ENCODE assay signal across 2 cellular contexts in the genomic region with DNA sequence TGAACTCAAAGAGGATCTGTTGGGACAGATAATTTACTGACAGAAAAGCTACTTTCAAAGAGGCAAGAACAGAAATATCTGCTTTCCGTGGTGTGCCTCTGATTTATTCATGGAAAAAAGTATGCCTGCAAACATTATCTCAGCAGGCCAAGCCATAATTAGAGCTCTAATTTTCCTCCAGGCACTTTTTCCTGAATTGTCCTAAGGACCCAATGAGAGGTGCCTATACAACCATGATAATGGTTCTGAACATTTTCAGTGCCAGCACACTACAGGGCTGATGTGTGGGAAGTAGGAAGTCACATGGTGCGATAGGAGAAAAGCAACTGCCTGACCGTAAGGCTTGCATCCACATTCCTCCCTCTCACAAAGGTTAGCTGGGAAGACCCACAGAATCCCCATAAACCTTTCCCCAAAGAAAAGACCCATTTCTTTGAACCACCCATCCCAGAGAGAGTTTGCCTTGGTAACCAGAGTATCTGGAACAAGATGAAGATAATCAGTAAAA.
TF ChIP-seq lines count a peak whose summit lies in the region.

No MANE protein-coding gene starts in this region.

TF ChIP-seq in HEK293T, 16 proteins besides CTCF, POLR2A, EP300 and RAD21:
- TF ChIP-seq, protein P1, sequence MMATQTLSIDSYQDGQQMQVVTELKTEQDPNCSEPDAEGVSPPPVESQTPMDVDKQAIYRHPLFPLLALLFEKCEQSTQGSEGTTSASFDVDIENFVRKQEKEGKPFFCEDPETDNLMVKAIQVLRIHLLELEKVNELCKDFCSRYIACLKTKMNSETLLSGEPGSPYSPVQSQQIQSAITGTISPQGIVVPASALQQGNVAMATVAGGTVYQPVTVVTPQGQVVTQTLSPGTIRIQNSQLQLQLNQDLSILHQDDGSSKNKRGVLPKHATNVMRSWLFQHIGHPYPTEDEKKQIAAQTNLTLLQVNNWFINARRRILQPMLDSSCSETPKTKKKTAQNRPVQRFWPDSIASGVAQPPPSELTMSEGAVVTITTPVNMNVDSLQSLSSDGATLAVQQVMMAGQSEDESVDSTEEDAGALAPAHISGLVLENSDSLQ (IDR thresholded peaks at IDR 0.05): peak; percentile 11; the same call in 1 of the 2 replicates
- TF ChIP-seq SP1 (IDR thresholded peaks at IDR 0.05): no peak

TF ChIP-seq in K562, 482 proteins besides CTCF, POLR2A, EP300 and RAD21:
- TF ChIP-seq, protein P2, sequence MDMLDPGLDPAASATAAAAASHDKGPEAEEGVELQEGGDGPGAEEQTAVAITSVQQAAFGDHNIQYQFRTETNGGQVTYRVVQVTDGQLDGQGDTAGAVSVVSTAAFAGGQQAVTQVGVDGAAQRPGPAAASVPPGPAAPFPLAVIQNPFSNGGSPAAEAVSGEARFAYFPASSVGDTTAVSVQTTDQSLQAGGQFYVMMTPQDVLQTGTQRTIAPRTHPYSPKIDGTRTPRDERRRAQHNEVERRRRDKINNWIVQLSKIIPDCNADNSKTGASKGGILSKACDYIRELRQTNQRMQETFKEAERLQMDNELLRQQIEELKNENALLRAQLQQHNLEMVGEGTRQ (CRISPR knock-in tag; IDR thresholded peaks at IDR 0.05): peak; percentile 27; the same call in 1 of the 2 replicates
- TF ChIP-seq NCOA2 (IDR thresholded peaks at IDR 0.05; ENCODE audit: partially characterized antibody in 2 of 2): no peak
